1 cellular context compared by ENCODE assay signal in the genomic region with DNA sequence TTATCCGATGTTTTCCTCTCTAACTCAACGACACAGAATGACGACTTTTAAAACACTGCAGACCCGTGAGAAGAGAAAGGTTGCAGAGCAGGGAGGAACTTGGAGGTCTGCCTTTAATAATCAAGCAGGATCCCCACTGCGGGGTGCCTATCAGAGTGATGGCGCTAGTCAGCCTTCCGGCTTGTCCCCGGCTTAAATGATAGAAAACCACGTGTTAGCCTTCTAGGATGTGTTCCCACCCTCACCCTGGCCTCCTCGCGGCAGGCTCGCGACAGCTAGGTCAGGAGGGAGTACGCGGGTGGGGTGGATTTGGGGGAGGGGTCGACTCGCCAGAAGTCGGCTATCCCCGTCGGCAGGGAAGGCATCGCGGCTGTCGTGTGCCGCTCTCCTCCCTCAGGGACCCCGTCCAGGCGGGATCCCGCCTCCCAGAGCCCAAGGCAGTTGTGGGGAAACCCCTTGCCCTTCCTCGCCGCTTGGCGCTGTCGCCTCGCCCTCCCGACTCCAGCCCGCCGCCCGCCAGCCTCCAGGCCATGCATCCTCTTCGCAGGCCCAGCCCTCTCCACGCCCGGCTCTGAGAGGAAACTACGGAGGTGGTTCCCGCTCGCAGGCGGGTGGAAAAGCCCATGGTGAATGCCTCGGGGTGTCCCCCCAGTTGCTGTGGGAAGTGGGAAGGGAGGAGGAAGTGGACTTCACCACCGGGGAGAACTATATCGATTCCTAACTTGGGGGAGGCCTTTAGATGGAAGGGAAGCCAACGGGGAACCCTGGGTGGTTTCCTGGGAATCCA.
TF ChIP-seq lines count a peak whose summit lies in the region.

No MANE protein-coding gene starts in this region.

TF ChIP-seq in WTC11, 78 proteins besides CTCF, POLR2A, EP300 and RAD21 (continued from another document and continues in another):
- TF ChIP-seq, protein P1, sequence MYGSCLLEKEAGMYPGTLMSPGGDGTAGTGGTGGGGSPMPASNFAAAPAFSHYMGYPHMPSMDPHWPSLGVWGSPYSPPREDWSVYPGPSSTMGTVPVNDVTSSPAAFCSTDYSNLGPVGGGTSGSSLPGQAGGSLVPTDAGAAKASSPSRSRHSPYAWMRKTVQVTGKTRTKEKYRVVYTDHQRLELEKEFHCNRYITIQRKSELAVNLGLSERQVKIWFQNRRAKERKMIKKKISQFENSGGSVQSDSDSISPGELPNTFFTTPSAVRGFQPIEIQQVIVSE (CRISPR knock-in tag; IDR thresholded peaks at IDR 0.05; ENCODE audit: borderline replicate concordance), result no peak
- TF ChIP-seq, protein P2, sequence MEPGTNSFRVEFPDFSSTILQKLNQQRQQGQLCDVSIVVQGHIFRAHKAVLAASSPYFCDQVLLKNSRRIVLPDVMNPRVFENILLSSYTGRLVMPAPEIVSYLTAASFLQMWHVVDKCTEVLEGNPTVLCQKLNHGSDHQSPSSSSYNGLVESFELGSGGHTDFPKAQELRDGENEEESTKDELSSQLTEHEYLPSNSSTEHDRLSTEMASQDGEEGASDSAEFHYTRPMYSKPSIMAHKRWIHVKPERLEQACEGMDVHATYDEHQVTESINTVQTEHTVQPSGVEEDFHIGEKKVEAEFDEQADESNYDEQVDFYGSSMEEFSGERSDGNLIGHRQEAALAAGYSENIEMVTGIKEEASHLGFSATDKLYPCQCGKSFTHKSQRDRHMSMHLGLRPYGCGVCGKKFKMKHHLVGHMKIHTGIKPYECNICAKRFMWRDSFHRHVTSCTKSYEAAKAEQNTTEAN (CRISPR knock-in tag; IDR thresholded peaks at IDR 0.05), result 0 out of 2 replicates have a peak, but pooled peaks have one; percentile 47
- TF ChIP-seq, protein P3, sequence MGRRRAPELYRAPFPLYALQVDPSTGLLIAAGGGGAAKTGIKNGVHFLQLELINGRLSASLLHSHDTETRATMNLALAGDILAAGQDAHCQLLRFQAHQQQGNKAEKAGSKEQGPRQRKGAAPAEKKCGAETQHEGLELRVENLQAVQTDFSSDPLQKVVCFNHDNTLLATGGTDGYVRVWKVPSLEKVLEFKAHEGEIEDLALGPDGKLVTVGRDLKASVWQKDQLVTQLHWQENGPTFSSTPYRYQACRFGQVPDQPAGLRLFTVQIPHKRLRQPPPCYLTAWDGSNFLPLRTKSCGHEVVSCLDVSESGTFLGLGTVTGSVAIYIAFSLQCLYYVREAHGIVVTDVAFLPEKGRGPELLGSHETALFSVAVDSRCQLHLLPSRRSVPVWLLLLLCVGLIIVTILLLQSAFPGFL (CRISPR knock-in tag; IDR thresholded peaks at IDR 0.05; ENCODE audit: borderline replicate concordance), result no peak
- TF ChIP-seq, protein P4, sequence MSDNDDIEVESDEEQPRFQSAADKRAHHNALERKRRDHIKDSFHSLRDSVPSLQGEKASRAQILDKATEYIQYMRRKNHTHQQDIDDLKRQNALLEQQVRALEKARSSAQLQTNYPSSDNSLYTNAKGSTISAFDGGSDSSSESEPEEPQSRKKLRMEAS (CRISPR knock-in tag; IDR thresholded peaks at IDR 0.05), result peak; percentile 78
- no peak for TF ChIP-seq SMAD3 (CRISPR knock-in tag; IDR thresholded peaks at IDR 0.05; ENCODE audit: borderline replicate concordance)
- TF ChIP-seq, protein P5, sequence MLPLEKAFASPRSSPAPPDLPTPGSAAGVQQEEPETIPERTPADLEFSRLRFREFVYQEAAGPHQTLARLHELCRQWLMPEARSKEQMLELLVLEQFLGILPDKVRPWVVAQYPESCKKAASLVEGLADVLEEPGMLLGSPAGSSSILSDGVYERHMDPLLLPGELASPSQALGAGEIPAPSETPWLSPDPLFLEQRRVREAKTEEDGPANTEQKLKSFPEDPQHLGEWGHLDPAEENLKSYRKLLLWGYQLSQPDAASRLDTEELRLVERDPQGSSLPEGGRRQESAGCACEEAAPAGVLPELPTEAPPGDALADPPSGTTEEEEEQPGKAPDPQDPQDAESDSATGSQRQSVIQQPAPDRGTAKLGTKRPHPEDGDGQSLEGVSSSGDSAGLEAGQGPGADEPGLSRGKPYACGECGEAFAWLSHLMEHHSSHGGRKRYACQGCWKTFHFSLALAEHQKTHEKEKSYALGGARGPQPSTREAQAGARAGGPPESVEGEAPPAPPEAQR (CRISPR knock-in tag; IDR thresholded peaks at IDR 0.05), result no peak
- no peak for TF ChIP-seq IRF2 (CRISPR knock-in tag; IDR thresholded peaks at IDR 0.05; ENCODE audit: borderline replicate concordance, low read depth)
- TF ChIP-seq KAT7 (CRISPR knock-in tag; IDR thresholded peaks at IDR 0.05; ENCODE audit: borderline replicate concordance), result no peak
- TF ChIP-seq, protein P6, sequence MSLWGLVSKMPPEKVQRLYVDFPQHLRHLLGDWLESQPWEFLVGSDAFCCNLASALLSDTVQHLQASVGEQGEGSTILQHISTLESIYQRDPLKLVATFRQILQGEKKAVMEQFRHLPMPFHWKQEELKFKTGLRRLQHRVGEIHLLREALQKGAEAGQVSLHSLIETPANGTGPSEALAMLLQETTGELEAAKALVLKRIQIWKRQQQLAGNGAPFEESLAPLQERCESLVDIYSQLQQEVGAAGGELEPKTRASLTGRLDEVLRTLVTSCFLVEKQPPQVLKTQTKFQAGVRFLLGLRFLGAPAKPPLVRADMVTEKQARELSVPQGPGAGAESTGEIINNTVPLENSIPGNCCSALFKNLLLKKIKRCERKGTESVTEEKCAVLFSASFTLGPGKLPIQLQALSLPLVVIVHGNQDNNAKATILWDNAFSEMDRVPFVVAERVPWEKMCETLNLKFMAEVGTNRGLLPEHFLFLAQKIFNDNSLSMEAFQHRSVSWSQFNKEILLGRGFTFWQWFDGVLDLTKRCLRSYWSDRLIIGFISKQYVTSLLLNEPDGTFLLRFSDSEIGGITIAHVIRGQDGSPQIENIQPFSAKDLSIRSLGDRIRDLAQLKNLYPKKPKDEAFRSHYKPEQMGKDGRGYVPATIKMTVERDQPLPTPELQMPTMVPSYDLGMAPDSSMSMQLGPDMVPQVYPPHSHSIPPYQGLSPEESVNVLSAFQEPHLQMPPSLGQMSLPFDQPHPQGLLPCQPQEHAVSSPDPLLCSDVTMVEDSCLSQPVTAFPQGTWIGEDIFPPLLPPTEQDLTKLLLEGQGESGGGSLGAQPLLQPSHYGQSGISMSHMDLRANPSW (CRISPR knock-in tag; conservative IDR thresholded peaks at IDR 0.05; ENCODE audit: low read depth), result no peak
- TF ChIP-seq ZNF263 (CRISPR knock-in tag; IDR thresholded peaks at IDR 0.05; ENCODE audit: low read depth), result no peak
- TF ChIP-seq ATF1 (CRISPR knock-in tag; IDR thresholded peaks at IDR 0.05), result no peak
- no peak for TF ChIP-seq CREB1 (CRISPR knock-in tag; IDR thresholded peaks at IDR 0.05)
- TF ChIP-seq NR3C1 (CRISPR knock-in tag; conservative IDR thresholded peaks at IDR 0.05; ENCODE audit: low read depth), result no peak
- TF ChIP-seq ESRRA (CRISPR knock-in tag; IDR thresholded peaks at IDR 0.05; ENCODE audit: borderline replicate concordance), result no peak
- no peak for TF ChIP-seq RORB (CRISPR knock-in tag; IDR thresholded peaks at IDR 0.05)
- TF ChIP-seq EMX1 (CRISPR knock-in tag; IDR thresholded peaks at IDR 0.05), result no peak
- TF ChIP-seq, protein P7, sequence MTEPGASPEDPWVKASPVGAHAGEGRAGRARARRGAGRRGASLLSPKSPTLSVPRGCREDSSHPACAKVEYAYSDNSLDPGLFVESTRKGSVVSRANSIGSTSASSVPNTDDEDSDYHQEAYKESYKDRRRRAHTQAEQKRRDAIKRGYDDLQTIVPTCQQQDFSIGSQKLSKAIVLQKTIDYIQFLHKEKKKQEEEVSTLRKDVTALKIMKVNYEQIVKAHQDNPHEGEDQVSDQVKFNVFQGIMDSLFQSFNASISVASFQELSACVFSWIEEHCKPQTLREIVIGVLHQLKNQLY (CRISPR knock-in tag; IDR thresholded peaks at IDR 0.05), result no peak
- TF ChIP-seq ZNF671 (CRISPR knock-in tag; IDR thresholded peaks at IDR 0.05), result no peak
- TF ChIP-seq FOXK1 (CRISPR knock-in tag; IDR thresholded peaks at IDR 0.05), result no peak
- no peak for TF ChIP-seq ZBTB21 (CRISPR knock-in tag; IDR thresholded peaks at IDR 0.05; ENCODE audit: borderline replicate concordance)
- TF ChIP-seq, protein P8, sequence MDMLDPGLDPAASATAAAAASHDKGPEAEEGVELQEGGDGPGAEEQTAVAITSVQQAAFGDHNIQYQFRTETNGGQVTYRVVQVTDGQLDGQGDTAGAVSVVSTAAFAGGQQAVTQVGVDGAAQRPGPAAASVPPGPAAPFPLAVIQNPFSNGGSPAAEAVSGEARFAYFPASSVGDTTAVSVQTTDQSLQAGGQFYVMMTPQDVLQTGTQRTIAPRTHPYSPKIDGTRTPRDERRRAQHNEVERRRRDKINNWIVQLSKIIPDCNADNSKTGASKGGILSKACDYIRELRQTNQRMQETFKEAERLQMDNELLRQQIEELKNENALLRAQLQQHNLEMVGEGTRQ (CRISPR knock-in tag; IDR thresholded peaks at IDR 0.05), result no peak; the same call in 1 of the 2 replicates
- TF ChIP-seq, protein P9, sequence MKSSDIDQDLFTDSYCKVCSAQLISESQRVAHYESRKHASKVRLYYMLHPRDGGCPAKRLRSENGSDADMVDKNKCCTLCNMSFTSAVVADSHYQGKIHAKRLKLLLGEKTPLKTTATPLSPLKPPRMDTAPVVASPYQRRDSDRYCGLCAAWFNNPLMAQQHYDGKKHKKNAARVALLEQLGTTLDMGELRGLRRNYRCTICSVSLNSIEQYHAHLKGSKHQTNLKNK (CRISPR knock-in tag; IDR thresholded peaks at IDR 0.05), result no peak
- TF ChIP-seq NFATC4 (CRISPR knock-in tag; IDR thresholded peaks at IDR 0.05), result no peak
- TF ChIP-seq, protein P10, sequence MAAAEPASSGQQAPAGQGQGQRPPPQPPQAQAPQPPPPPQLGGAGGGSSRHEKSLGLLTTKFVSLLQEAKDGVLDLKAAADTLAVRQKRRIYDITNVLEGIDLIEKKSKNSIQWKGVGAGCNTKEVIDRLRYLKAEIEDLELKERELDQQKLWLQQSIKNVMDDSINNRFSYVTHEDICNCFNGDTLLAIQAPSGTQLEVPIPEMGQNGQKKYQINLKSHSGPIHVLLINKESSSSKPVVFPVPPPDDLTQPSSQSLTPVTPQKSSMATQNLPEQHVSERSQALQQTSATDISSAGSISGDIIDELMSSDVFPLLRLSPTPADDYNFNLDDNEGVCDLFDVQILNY (CRISPR knock-in tag; IDR thresholded peaks at IDR 0.05), result no peak
- TF ChIP-seq, protein P11, sequence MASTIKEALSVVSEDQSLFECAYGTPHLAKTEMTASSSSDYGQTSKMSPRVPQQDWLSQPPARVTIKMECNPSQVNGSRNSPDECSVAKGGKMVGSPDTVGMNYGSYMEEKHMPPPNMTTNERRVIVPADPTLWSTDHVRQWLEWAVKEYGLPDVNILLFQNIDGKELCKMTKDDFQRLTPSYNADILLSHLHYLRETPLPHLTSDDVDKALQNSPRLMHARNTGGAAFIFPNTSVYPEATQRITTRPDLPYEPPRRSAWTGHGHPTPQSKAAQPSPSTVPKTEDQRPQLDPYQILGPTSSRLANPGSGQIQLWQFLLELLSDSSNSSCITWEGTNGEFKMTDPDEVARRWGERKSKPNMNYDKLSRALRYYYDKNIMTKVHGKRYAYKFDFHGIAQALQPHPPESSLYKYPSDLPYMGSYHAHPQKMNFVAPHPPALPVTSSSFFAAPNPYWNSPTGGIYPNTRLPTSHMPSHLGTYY (CRISPR knock-in tag; IDR thresholded peaks at IDR 0.05), result no peak
- no peak for TF ChIP-seq JUN (CRISPR knock-in tag; IDR thresholded peaks at IDR 0.05)
- no peak for TF ChIP-seq FOXJ3 (CRISPR knock-in tag; IDR thresholded peaks at IDR 0.05; ENCODE audit: borderline replicate concordance)
- TF ChIP-seq GABPB1 (CRISPR knock-in tag; IDR thresholded peaks at IDR 0.05), result no peak
- TF ChIP-seq, protein P12, sequence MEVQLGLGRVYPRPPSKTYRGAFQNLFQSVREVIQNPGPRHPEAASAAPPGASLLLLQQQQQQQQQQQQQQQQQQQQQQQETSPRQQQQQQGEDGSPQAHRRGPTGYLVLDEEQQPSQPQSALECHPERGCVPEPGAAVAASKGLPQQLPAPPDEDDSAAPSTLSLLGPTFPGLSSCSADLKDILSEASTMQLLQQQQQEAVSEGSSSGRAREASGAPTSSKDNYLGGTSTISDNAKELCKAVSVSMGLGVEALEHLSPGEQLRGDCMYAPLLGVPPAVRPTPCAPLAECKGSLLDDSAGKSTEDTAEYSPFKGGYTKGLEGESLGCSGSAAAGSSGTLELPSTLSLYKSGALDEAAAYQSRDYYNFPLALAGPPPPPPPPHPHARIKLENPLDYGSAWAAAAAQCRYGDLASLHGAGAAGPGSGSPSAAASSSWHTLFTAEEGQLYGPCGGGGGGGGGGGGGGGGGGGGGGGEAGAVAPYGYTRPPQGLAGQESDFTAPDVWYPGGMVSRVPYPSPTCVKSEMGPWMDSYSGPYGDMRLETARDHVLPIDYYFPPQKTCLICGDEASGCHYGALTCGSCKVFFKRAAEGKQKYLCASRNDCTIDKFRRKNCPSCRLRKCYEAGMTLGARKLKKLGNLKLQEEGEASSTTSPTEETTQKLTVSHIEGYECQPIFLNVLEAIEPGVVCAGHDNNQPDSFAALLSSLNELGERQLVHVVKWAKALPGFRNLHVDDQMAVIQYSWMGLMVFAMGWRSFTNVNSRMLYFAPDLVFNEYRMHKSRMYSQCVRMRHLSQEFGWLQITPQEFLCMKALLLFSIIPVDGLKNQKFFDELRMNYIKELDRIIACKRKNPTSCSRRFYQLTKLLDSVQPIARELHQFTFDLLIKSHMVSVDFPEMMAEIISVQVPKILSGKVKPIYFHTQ (CRISPR knock-in tag; IDR thresholded peaks at IDR 0.05), result no peak
- TF ChIP-seq, protein P13, sequence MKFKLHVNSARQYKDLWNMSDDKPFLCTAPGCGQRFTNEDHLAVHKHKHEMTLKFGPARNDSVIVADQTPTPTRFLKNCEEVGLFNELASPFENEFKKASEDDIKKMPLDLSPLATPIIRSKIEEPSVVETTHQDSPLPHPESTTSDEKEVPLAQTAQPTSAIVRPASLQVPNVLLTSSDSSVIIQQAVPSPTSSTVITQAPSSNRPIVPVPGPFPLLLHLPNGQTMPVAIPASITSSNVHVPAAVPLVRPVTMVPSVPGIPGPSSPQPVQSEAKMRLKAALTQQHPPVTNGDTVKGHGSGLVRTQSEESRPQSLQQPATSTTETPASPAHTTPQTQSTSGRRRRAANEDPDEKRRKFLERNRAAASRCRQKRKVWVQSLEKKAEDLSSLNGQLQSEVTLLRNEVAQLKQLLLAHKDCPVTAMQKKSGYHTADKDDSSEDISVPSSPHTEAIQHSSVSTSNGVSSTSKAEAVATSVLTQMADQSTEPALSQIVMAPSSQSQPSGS (CRISPR knock-in tag; IDR thresholded peaks at IDR 0.05; ENCODE audit: borderline replicate concordance, low read depth), result no peak
- TF ChIP-seq ZNF121 (CRISPR knock-in tag; IDR thresholded peaks at IDR 0.05), result no peak
- no peak for TF ChIP-seq NFYB (CRISPR knock-in tag; conservative IDR thresholded peaks at IDR 0.05; ENCODE audit: low read depth)
- TF ChIP-seq GRHL2 (CRISPR knock-in tag; IDR thresholded peaks at IDR 0.05; ENCODE audit: insufficient replicate concordance, severe bottlenecking), result no peak
